In genomic region chr1:83781667-83782066, GRCh38 we compare ENCODE assay signal across 27 cellular contexts.
"Had no signal": no experiment of that assay in that cellular context is flagged by ENCODE, and none has a peak within 500 bp of the region (broad histone marks: within the 10 kb centered on the region; RNA-seq: fewer than 3 reads in every experiment).

No MANE protein-coding gene starts in this region.

- H3K36me3 ChIP-seq: stomach, suprapubic skin, thoracic aorta, thyroid gland, tibial artery, tibial nerve, transverse colon, upper lobe of left lung, upper lobe of right lung, uterus, vagina had no signal

- H3K9me3 ChIP-seq: suprapubic skin, testis, thyroid gland, transverse colon, upper lobe of right lung, vagina had no signal

- H3K27ac ChIP-seq: stomach, suprapubic skin, testis, thoracic aorta, thyroid gland, tibial artery, tibial nerve, transverse colon, upper lobe of left lung, upper lobe of right lung, uterus, vagina had no signal

- H3K4me3 ChIP-seq: stomach, suprapubic skin, testis, thoracic aorta, thyroid gland, tibial artery, tibial nerve, transverse colon, upper lobe of left lung, upper lobe of right lung, uterus, vagina had no signal

- FAIRE-seq: urothelium cell line had no signal

- H3K27me3 ChIP-seq: stomach, suprapubic skin, testis, thyroid gland, tibial artery, tibial nerve, transverse colon, upper lobe of left lung, upper lobe of right lung, uterus, vagina had no signal

- H3K4me1 ChIP-seq: stomach, suprapubic skin, testis, thyroid gland, tibial artery, tibial nerve, transverse colon, upper lobe of left lung, upper lobe of right lung, uterus, vagina had no signal

- DNase-seq: stimulated activated CD4-positive, alpha-beta T cell treated with anti-CD3 and anti-CD28 coated beads, Interleukin-2, amount 100 ng/mL, for 48 hours; stimulated activated CD4-positive, alpha-beta T cell treated with anti-CD3 and anti-CD28 coated beads, Interleukin-4, amount 100 ng/mL, for 1 hour; stimulated activated CD4-positive, alpha-beta T cell treated with anti-CD3 and anti-CD28 coated beads, Interleukin-4, amount 100 ng/mL, for 24 hours; stimulated activated CD4-positive, alpha-beta T cell treated with anti-CD3 and anti-CD28 coated beads, Interleukin-4, amount 100 ng/mL, for 4 hours; stimulated activated CD8-positive, alpha-beta memory T cell treated with anti-CD3 and anti-CD28 coated beads, Interleukin-4, amount 100 ng/mL, for 48 hours; stimulated activated naive B cell treated with anti-CD40 and anti-IgM and Interleukin-4, amounts not matched to agents 10 μg/mL and 1 μg/mL and 100 μg/mL, for 72 hours; stimulated activated naive CD4-positive, alpha-beta T cell; stimulated activated naive CD4-positive, alpha-beta T cell treated with Interleukin-2 at 50 U/mL for 16 hours; stimulated activated naive CD8-positive, alpha-beta T cell treated with anti-CD3 and anti-CD28 coated beads, Interleukin-15, amount 100 ng/mL, for 72 hours; stimulated activated naive CD8-positive, alpha-beta T cell treated with anti-CD3 and anti-CD28 coated beads, Interleukin-15, Interleukin-2, amounts not matched to agents 100 U/mL and 50 U/mL, for 24 hours; stomach; substantia nigra; testis; thyroid gland; tibial artery; transverse colon; trophoblast cell; upper lobe of left lung; upper lobe of right lung; uterus had no signal

- ATAC-seq: stimulated activated effector memory CD8-positive, alpha-beta T cell treated with anti-CD3 and anti-CD28 coated beads, Interleukin-12 subunit alpha, Interleukin-12 subunit beta, amount 100 ng/mL, for 72 hours; stimulated activated memory B cell treated with anti-CD40 and anti-IgM and Interleukin-4, amounts not matched to agents 10 μg/mL and 1 μg/mL and 100 μg/mL, for 72 hours; stimulated activated naive B cell treated with anti-CD40 and anti-IgM and Interleukin-4, amounts not matched to agents 10 μg/mL and 1 μg/mL and 100 μg/mL, for 72 hours; stimulated activated naive CD8-positive, alpha-beta T cell treated with anti-CD3 and anti-CD28 coated beads, Interleukin-15, amount 100 ng/mL, for 72 hours; stimulated activated naive CD8-positive, alpha-beta T cell treated with anti-CD3 and anti-CD28 coated beads, Interleukin-15, Interleukin-2, amounts not matched to agents 100 U/mL and 50 U/mL, for 24 hours; upper lobe of right lung had no signal
